8 cellular contexts compared by ENCODE assay signal in genomic region chr3:88149146-88149515, GRCh38. TPM values are rescaled to one million over a fixed set of nuclear protein-coding genes. Genes with fewer than 3 reads are reported as not detected.
DNase-seq lines count a peak whose midpoint lies in the region; ATAC-seq lines count a peak whose summit lies in the region.

No MANE protein-coding gene starts in this region.

- no peaks in the 10 kb centered on the region for H3K27me3 Mint-ChIP-seq in activated naive CD8-positive, alpha-beta T cell

- H3K27ac Mint-ChIP-seq in activated naive CD8-positive, alpha-beta T cell: peak overlapping the region; percentile 98

- H3K4me1 Mint-ChIP-seq in activated naive CD8-positive, alpha-beta T cell (ENCODE audit: low read depth): peaks cover 35% of the 10 kb centered on the region

- peaks cover 29% of the 10 kb centered on the region for H3K4me1 ChIP-seq in ACC112 (ENCODE audit: control insufficient read depth, insufficient read depth, low read length, unreplicated experiment)

- H3K4me3 ChIP-seq in ACC112 (ENCODE audit: low read depth, low read length) (peak overlapping the region; percentile 97), iPS-18c (ENCODE audit: insufficient read depth, low read depth, low read length) (peak overlapping the region; percentile 94)

- H3K9me3 Mint-ChIP-seq in activated naive CD8-positive, alpha-beta T cell (ENCODE audit: low read depth): no peaks in the 10 kb centered on the region

- H3K36me3 Mint-ChIP-seq in activated naive CD8-positive, alpha-beta T cell: peaks cover 4% of the 10 kb centered on the region

- peak overlapping the region; percentile 94 for H3K4me3 Mint-ChIP-seq in activated naive CD8-positive, alpha-beta T cell

- H2AFZ ChIP-seq in ACC112 (ENCODE audit: low read length, unreplicated experiment): peak overlapping the region; percentile 94

- no peaks in the 10 kb centered on the region for H3K27me3 ChIP-seq in ACC112 (ENCODE audit: insufficient read depth, low read length)

- H3K27ac ChIP-seq in ACC112 (ENCODE audit: low read depth, low read length): peak overlapping the region; percentile 79

- ATAC-seq in GM18502 (IDR thresholded peaks at IDR 0.05; ENCODE audit: poor library complexity, unreplicated experiment) (peak; percentile 23), HG02938 (IDR thresholded peaks at IDR 0.05; ENCODE audit: unreplicated experiment) (peak; percentile 14)

- H3K79me2 ChIP-seq in ACC112 (ENCODE audit: control insufficient read depth, insufficient read depth, low read length, unreplicated experiment): peaks cover 87% of the 10 kb centered on the region

- peak; percentile 41 for DNase-seq in NCI-H345 (lab: John Stamatoyannopoulos, UW)
- DNase-seq in stimulated activated CD4-positive, alpha-beta T cell treated with anti-CD3 and anti-CD28 coated beads, Interleukin-2, amount 100 ng/mL, for 4 hours (ENCODE audit: low read depth): peak; percentile 5
- no peak for DNase-seq in dermis blood vessel endothelial cell

- H3K36me3 ChIP-seq in ACC112 (ENCODE audit: insufficient read depth, low read length): peaks cover 6% of the 10 kb centered on the region

- no peaks in the 10 kb centered on the region for H3K9me3 ChIP-seq in iPS-18c (ENCODE audit: control insufficient read depth, insufficient read depth, low read length)

RNA-seq across cellular contexts. Expression of gene C3orf38, which starts 0.6 kb away (rescaled TPM):
- 22.6 and 25.0 TPM in 2 replicates for total RNA-seq in dermis blood vessel endothelial cell
